Comparison of ENCODE assay signal across 28 cellular contexts in the genomic region with DNA sequence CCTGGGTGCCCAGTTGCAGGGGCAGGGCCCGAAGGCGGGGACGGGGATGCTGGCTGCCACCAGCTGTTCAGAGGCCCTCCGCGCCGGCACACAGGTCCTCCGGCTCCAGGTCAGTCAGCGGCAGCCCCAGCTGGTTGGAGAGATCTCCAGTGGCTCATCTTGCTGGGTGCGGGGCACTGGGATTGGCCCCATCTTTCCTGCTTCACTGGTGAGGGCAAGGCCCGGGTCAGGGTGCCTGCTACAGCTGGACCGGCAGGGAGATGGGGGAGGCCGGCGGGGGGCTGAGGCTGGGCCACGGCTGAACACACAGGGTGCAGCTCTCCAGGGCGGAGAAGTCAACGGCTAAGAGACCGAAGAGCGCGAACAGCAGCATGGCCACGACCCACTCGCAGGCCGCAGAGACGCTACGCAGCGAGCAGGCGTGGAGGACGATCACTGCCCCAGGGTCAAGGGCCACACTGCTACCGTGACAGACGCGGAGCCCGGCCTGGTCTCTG. TPM values are rescaled to one million over a fixed set of nuclear protein-coding genes. Genes with fewer than 3 reads are reported as not detected.
A peak's percentile ranks its signal among the peaks of the same experiment; 100 is the strongest.
DNase-seq lines count a peak whose midpoint lies in the region; ATAC-seq, FAIRE-seq and TF ChIP-seq lines count a peak whose summit lies in the region.
"Had no signal": no experiment of that assay in that cellular context is flagged by ENCODE, and none has a peak within 500 bp of the region (broad histone marks: within the 10 kb centered on the region; RNA-seq: fewer than 3 reads in every experiment).

No MANE protein-coding gene starts in this region.

- in situ Hi-C loops in HepG2 (cut with HindIII; ENCODE audit: extremely low pct_ligation_motif_present, low pct_unique_long_range_greater_than_20kb), result no loop called here

- TF ChIP-seq EP300 in SK-N-SH (IDR thresholded peaks at IDR 0.05; ENCODE audit: borderline replicate concordance in 1 of 2, low read depth in 1 of 2, low read length in 1 of 2) (no peak), HepG2 (IDR thresholded peaks at IDR 0.05; ENCODE audit: low read depth in 2 of 2, low read length in 2 of 2) (no peak), HepG2 (CRISPR knock-in tag; IDR thresholded peaks at IDR 0.05; ENCODE audit: borderline replicate concordance) (no peak)

- H3K4me3 ChIP-seq in SK-N-SH (ENCODE audit: low read depth in 2 of 2, low read length in 1 of 2) (no peak overlapping the region), HepG2 (replicated peaks in 1 of 3; ENCODE audit: insufficient read depth in 1 of 3, low read depth in 2 of 3, low read length in 3 of 3) (no peak overlapping the region), upper lobe of right lung (no peak overlapping the region)
- H3K4me3 ChIP-seq: BLaER1 treated with 17β-estradiol and CSF1 and Interleukin-3, amounts not matched to agents 10 nM and 100 nM had no signal

- H3K4me1 ChIP-seq in SK-N-SH (ENCODE audit: control insufficient read depth in 1 of 2, insufficient read depth in 2 of 2, low read depth in 1 of 2, low read length in 1 of 2) (no peaks in the 10 kb centered on the region), HepG2 (ENCODE audit: insufficient read depth, low read length) (peaks cover 14% of the 10 kb centered on the region), upper lobe of right lung (no peaks in the 10 kb centered on the region)
- H3K4me1 ChIP-seq: Caco-2 had no signal

- CTCF ChIA-PET in SK-N-SH (lab: Yijun Ruan, JAX) (interaction anchor here (0.9 to 7.7 kb wide), 3 partner anchors 10 to 21 kb away, joined by 3 to 46 read pairs (median 5); no protein-coding TSS in a partner anchor), RWPE1 (lab: Yijun Ruan, JAX) (interaction anchor here (0.5 to 1.6 kb wide), 3 partner anchors 10 to 15 kb away, joined by 3 read pairs; no protein-coding TSS in a partner anchor), HepG2 (lab: Yijun Ruan, JAX; ENCODE audit: low intra/inter-chr PET ratio, low total read pairs) (no interaction called here)

- POLR2A ChIA-PET in SK-N-SH (lab: Yijun Ruan, JAX) (interaction anchor here (1.2 to 1.7 kb wide), 2 partner anchors 9 to 95 kb away, joined by 3 to 4 read pairs; a partner anchor contains a TSS), RWPE1 (lab: Yijun Ruan, JAX; ENCODE audit: low non-redundant PET) (no interaction called here), HepG2 (lab: Yijun Ruan, JAX) (interaction anchor here (0.7 kb wide), 1 partner anchor 112 kb away, joined by 3 read pairs; no protein-coding TSS in a partner anchor)

- 87% methylated on average over 8 of the region's 31 CpGs for WGBS in SK-N-SH (ENCODE audit: low lambda C conversion rate)
- WGBS in HepG2 (ENCODE audit: low lambda C conversion rate), result 78% methylated on average over 13 of the region's 31 CpGs

- no peak for TF ChIP-seq RAD21 in SK-N-SH (IDR thresholded peaks at IDR 0.05; ENCODE audit: low read length)
- TF ChIP-seq RAD21 in HepG2 (CRISPR knock-in tag; IDR thresholded peaks at IDR 0.05), result no peak

- H3K9me3 ChIP-seq in SK-N-SH (no peaks in the 10 kb centered on the region), HepG2 (ENCODE audit: low read length) (no peaks in the 10 kb centered on the region), upper lobe of right lung (no peaks in the 10 kb centered on the region)
- H3K9me3 ChIP-seq: Caco-2 had no signal

- ATAC-seq in SK-N-SH treated with all-trans-retinoic acid at 6 μM for 48 hours (no peak; the same call in 2 of the 3 replicates), HepG2 (no peak), upper lobe of right lung (peak; percentile 24), GM21423 (IDR thresholded peaks at IDR 0.05; ENCODE audit: unreplicated experiment) (no peak), GM18907 (IDR thresholded peaks at IDR 0.05; ENCODE audit: unreplicated experiment) (no peak)

- peaks cover 7 to 15% of the 10 kb centered on the region in 2 experiments for H3K36me3 ChIP-seq in SK-N-SH (replicated peaks in 1 of 2; ENCODE audit: control insufficient read depth in 1 of 2, insufficient read depth in 2 of 2, low read length in 1 of 2)
- no peaks in the 10 kb centered on the region for H3K36me3 ChIP-seq in HepG2 (replicated peaks in 1 of 2; ENCODE audit: control insufficient read depth in 1 of 2, insufficient read depth in 2 of 2, low read length in 2 of 2)
- no peaks in the 10 kb centered on the region for H3K36me3 ChIP-seq in upper lobe of right lung

- no peaks in the 10 kb centered on the region for H3K79me2 ChIP-seq in SK-N-SH (ENCODE audit: insufficient read depth)
- H3K79me2 ChIP-seq in HepG2 (ENCODE audit: insufficient read depth, low read length), result no peaks in the 10 kb centered on the region

- no TSS peak for BruUV-seq in HepG2 (replicated peaks; lab: Mats Ljungman, UMichigan)

- FAIRE-seq in HepG2 (lab: Jason Lieb, UNC), result no peak
- FAIRE-seq: G401.6, GM12892, GM18507, HTR-8/SVneo had no signal

- no peak for TF ChIP-seq POLR2A in HepG2 (IDR thresholded peaks at IDR 0.05; ENCODE audit: insufficient read depth in 1 of 2, low read depth in 2 of 2, low read length in 2 of 2)

- no peaks in the 10 kb centered on the region for H3K9me2 ChIP-seq in SK-N-SH

- H3K27me3 ChIP-seq in SK-N-SH (ENCODE audit: insufficient read depth) (no peaks in the 10 kb centered on the region), HepG2 (ENCODE audit: control insufficient read depth in 1 of 2, insufficient read depth in 2 of 2, low read length in 2 of 2) (peaks cover 0 to 5% of the 10 kb centered on the region in 2 experiments; a peak in 1 of 5 replicates), upper lobe of right lung (no peaks in the 10 kb centered on the region)
- H3K27me3 ChIP-seq: BLaER1 treated with 17β-estradiol and CSF1 and Interleukin-3, amounts not matched to agents 10 nM and 100 nM had no signal

- DNase-seq in SK-N-SH, result peak; percentile 30
- no peak for DNase-seq in RWPE1 (ENCODE audit: low spot score)
- DNase-seq in HepG2 (ENCODE audit: low spot score), result no peak
- no peak for DNase-seq in upper lobe of right lung
- DNase-seq in T1000 (lab: John Stamatoyannopoulos, UW), result no peak
- DNase-seq: Caco-2; CD4-positive, alpha-beta memory T cell; DMS153; IMR-90; NCI-H1417; NCI-H1694 treated with DMSO at 0.1 percent for 48 hours; NCI-H2081 treated with DMSO at 0.1 percent for 48 hours; NCI-H2171 treated with DMSO at 0.1 percent for 48 hours; NCI-H524 treated with DMSO at 0.1 percent for 48 hours; OCI-M1; SHP77 had no signal

- TF ChIP-seq CTCF in SK-N-SH (IDR thresholded peaks at IDR 0.05), result no peak
- no peak for TF ChIP-seq CTCF in RWPE1 (conservative IDR thresholded peaks at IDR 0.05; ENCODE audit: low read depth)
- TF ChIP-seq CTCF in HepG2 (CRISPR knock-in tag; IDR thresholded peaks at IDR 0.05), result no peak
- TF ChIP-seq CTCF in upper lobe of right lung (IDR thresholded peaks at IDR 0.05), result no peak

- H4K20me1 ChIP-seq in SK-N-SH (ENCODE audit: insufficient read depth), result no peaks in the 10 kb centered on the region
- H4K20me1 ChIP-seq in HepG2 (ENCODE audit: insufficient read depth, low read length), result no peaks in the 10 kb centered on the region

- H2AFZ ChIP-seq in SK-N-SH (ENCODE audit: low read depth), result no peak overlapping the region
- no peak overlapping the region for H2AFZ ChIP-seq in HepG2 (ENCODE audit: low read length)

- H3K9ac ChIP-seq in SK-N-SH (no peak overlapping the region), HepG2 (ENCODE audit: insufficient read depth, low read depth, low read length) (no peak overlapping the region)

- intact Hi-C loops in HepG2 (cut with micrococcal nuclease; ENCODE audit: unreplicated experiment) (no loop called here), upper lobe of right lung (cut with DNase I) (no loop called here)

- H3K4me2 ChIP-seq in SK-N-SH, result no peak overlapping the region
- H3K4me2 ChIP-seq in HepG2 (ENCODE audit: low read depth, low read length), result no peak overlapping the region
- H3K4me2 ChIP-seq: BLaER1 treated with 17β-estradiol and CSF1 and Interleukin-3, amounts not matched to agents 10 nM and 100 nM had no signal

- no peaks in the 10 kb centered on the region for H3F3A ChIP-seq in SK-N-SH (replicated peaks; ENCODE audit: insufficient read depth)

- H3K27ac ChIP-seq in SK-N-SH (ENCODE audit: low read depth in 2 of 2, low read length in 1 of 2) (no peak overlapping the region), RWPE1 (peak overlapping the region; percentile 39; the same call in 1 of the 2 replicates), HepG2 (ENCODE audit: extremely low read length, insufficient read depth, low read length) (no peak overlapping the region), upper lobe of right lung (no peak overlapping the region)
- H3K27ac ChIP-seq: 22Rv1; BLaER1 treated with 17β-estradiol and CSF1 and Interleukin-3, amounts not matched to agents 10 nM and 100 nM had no signal

RNA-seq across cellular contexts. Expression of a gene that starts 12.5 kb away (rescaled TPM):
- polyA plus RNA-seq in SK-N-SH (2012; rRNA removed) (not detected in 2 replicates), HepG2 (2011; rRNA removed) (1.8 and 2.9 TPM in 2 replicates)
- polyA plus RNA-seq in SK-N-SH (2012; cell fraction: cytosol; rRNA removed), result not detected in 2 replicates
- polyA plus RNA-seq in SK-N-SH (2012; cell fraction: nucleus; rRNA removed), result not detected in 2 replicates
- total RNA-seq in HepG2 (2016; rRNA removed; fragmentation: Illumina TruSeq; extraction: Trizol) (0.74 and 1.3 TPM in 2 replicates), upper lobe of right lung (23.9 TPM)
- total RNA-seq in HepG2 (2016; cell fraction: cytosol; rRNA removed; fragmentation: Illumina TruSeq; extraction: Trizol; ENCODE audit: low read depth), result 0.79 and 1.0 TPM in 2 replicates
- total RNA-seq in HepG2 (2016; cell fraction: insoluble cytoplasmic fraction; rRNA removed; fragmentation: Illumina TruSeq; extraction: Trizol), result 0.70 and 1.0 TPM in 2 replicates
- 0.62 and 0.77 TPM in 2 replicates for total RNA-seq in HepG2 (2016; cell fraction: membrane; rRNA removed; fragmentation: Illumina TruSeq; extraction: Trizol)
- 0.84 and 1.5 TPM in 2 replicates for total RNA-seq in HepG2 (2016; cell fraction: nucleus; rRNA removed; fragmentation: Illumina TruSeq; extraction: Trizol)
- 2.4 and 2.5 TPM in 2 replicates for polyA plus RNA-seq in HepG2 (2011; cell fraction: cytosol; rRNA removed)
- 6.2 and 7.0 TPM in 2 replicates for polyA plus RNA-seq in HepG2 (2011; cell fraction: nucleus; rRNA removed)
- polyA plus RNA-seq in HepG2 (2012), result 3.3 and 3.4 TPM in 2 replicates
- 0.33 and 0.50 TPM in 2 replicates for polyA plus RNA-seq in HepG2 (2016; cell fraction: cytosol; fragmentation: Illumina TruSeq; extraction: Trizol; ENCODE audit: low read depth)
- polyA plus RNA-seq in HepG2 (2016; cell fraction: insoluble cytoplasmic fraction; fragmentation: Illumina TruSeq; extraction: Trizol; ENCODE audit: low read depth), result 0.37 and 0.74 TPM in 2 replicates
- 0.28 and 1.2 TPM in 2 replicates for polyA plus RNA-seq in HepG2 (2016; cell fraction: membrane; fragmentation: Illumina TruSeq; extraction: Trizol; ENCODE audit: low read depth)
- polyA plus RNA-seq in HepG2 (2016; cell fraction: nucleus; fragmentation: Illumina TruSeq; extraction: Trizol; ENCODE audit: insufficient read depth, low read depth), result 1.7 and 1.9 TPM in 2 replicates
- polyA minus RNA-seq in HepG2 (2011; rRNA and poly(A)+ RNA removed; ENCODE audit: low replicate concordance), result 5.1 TPM in 1 of 2 replicates, not detected in the other
- 1.9 and 2.7 TPM in 2 replicates for polyA minus RNA-seq in HepG2 (2011; cell fraction: cytosol; rRNA and poly(A)+ RNA removed)
- 1.4 and 1.5 TPM in 2 replicates for polyA minus RNA-seq in HepG2 (2011; cell fraction: nucleus; rRNA and poly(A)+ RNA removed)
- total RNA-seq: Daoy, IMR-90, M059J, RPMI7951 had no signal
- polyA plus RNA-seq: CD4-positive, alpha-beta memory T cell; IMR-90 had no signal

RNA-seq across cellular contexts. Expression of a gene that starts 27.0 kb away (rescaled TPM):
- 14.0 and 14.4 TPM in 2 replicates for polyA plus RNA-seq in SK-N-SH (2012; rRNA removed)
- 3.7 and 5.8 TPM in 2 replicates for polyA plus RNA-seq in SK-N-SH (2012; cell fraction: cytosol; rRNA removed)
- 79.1 and 122 TPM in 2 replicates for polyA plus RNA-seq in SK-N-SH (2012; cell fraction: nucleus; rRNA removed)
- 2.1 and 5.5 TPM in 2 replicates for total RNA-seq in HepG2 (2016; rRNA removed; fragmentation: Illumina TruSeq; extraction: Trizol)
- 1.8 and 2.2 TPM in 2 replicates for total RNA-seq in HepG2 (2016; cell fraction: cytosol; rRNA removed; fragmentation: Illumina TruSeq; extraction: Trizol; ENCODE audit: low read depth)
- 1.8 and 4.7 TPM in 2 replicates for total RNA-seq in HepG2 (2016; cell fraction: insoluble cytoplasmic fraction; rRNA removed; fragmentation: Illumina TruSeq; extraction: Trizol)
- 3.9 and 4.5 TPM in 2 replicates for total RNA-seq in HepG2 (2016; cell fraction: membrane; rRNA removed; fragmentation: Illumina TruSeq; extraction: Trizol)
- total RNA-seq in HepG2 (2016; cell fraction: nucleus; rRNA removed; fragmentation: Illumina TruSeq; extraction: Trizol), result 5.3 and 6.2 TPM in 2 replicates
- polyA plus RNA-seq in HepG2 (2011; rRNA removed), result 9.0 and 11.8 TPM in 2 replicates
- polyA plus RNA-seq in HepG2 (2011; cell fraction: cytosol; rRNA removed), result 6.6 and 8.7 TPM in 2 replicates
- polyA plus RNA-seq in HepG2 (2011; cell fraction: nucleus; rRNA removed), result 46.8 and 58.8 TPM in 2 replicates
- polyA plus RNA-seq in HepG2 (2012), result 10.0 and 13.2 TPM in 2 replicates
- 1.3 and 1.4 TPM in 2 replicates for polyA plus RNA-seq in HepG2 (2016; cell fraction: cytosol; fragmentation: Illumina TruSeq; extraction: Trizol; ENCODE audit: low read depth)
- 2.6 and 4.4 TPM in 2 replicates for polyA plus RNA-seq in HepG2 (2016; cell fraction: insoluble cytoplasmic fraction; fragmentation: Illumina TruSeq; extraction: Trizol; ENCODE audit: low read depth)
- 2.5 and 3.8 TPM in 2 replicates for polyA plus RNA-seq in HepG2 (2016; cell fraction: membrane; fragmentation: Illumina TruSeq; extraction: Trizol; ENCODE audit: low read depth)
- 14.7 and 16.2 TPM in 2 replicates for polyA plus RNA-seq in HepG2 (2016; cell fraction: nucleus; fragmentation: Illumina TruSeq; extraction: Trizol; ENCODE audit: insufficient read depth, low read depth)
- 9.0 and 17.8 TPM in 2 replicates for polyA minus RNA-seq in HepG2 (2011; rRNA and poly(A)+ RNA removed; ENCODE audit: low replicate concordance)
- 4.7 and 5.3 TPM in 2 replicates for polyA minus RNA-seq in HepG2 (2011; cell fraction: cytosol; rRNA and poly(A)+ RNA removed)
- polyA minus RNA-seq in HepG2 (2011; cell fraction: nucleus; rRNA and poly(A)+ RNA removed), result 7.0 and 12.1 TPM in 2 replicates
- total RNA-seq in upper lobe of right lung, result 11.7 TPM

RNA-seq across cellular contexts. Expression of a gene that starts 28.9 kb away (rescaled TPM):
- polyA plus RNA-seq in SK-N-SH (2012; rRNA removed), result 32.2 and 49.7 TPM in 2 replicates
- polyA plus RNA-seq in SK-N-SH (2012; cell fraction: cytosol; rRNA removed), result 23.5 and 24.1 TPM in 2 replicates
- polyA plus RNA-seq in SK-N-SH (2012; cell fraction: nucleus; rRNA removed), result 150 and 318 TPM in 2 replicates
- 0.18 TPM in 1 of 2 replicates, not detected in the other for total RNA-seq in HepG2 (2016; rRNA removed; fragmentation: Illumina TruSeq; extraction: Trizol)
- not detected in 2 replicates for total RNA-seq in HepG2 (2016; cell fraction: cytosol; rRNA removed; fragmentation: Illumina TruSeq; extraction: Trizol; ENCODE audit: low read depth)
- total RNA-seq in HepG2 (2016; cell fraction: insoluble cytoplasmic fraction; rRNA removed; fragmentation: Illumina TruSeq; extraction: Trizol), result 0.19 TPM in 1 of 2 replicates, not detected in the other
- total RNA-seq in HepG2 (2016; cell fraction: membrane; rRNA removed; fragmentation: Illumina TruSeq; extraction: Trizol), result 0.10 and 0.25 TPM in 2 replicates
- total RNA-seq in HepG2 (2016; cell fraction: nucleus; rRNA removed; fragmentation: Illumina TruSeq; extraction: Trizol), result 0.60 TPM in 1 of 2 replicates, not detected in the other
- 1.2 and 1.9 TPM in 2 replicates for polyA plus RNA-seq in HepG2 (2011; rRNA removed)
- 0.75 and 1.1 TPM in 2 replicates for polyA plus RNA-seq in HepG2 (2011; cell fraction: cytosol; rRNA removed)
- polyA plus RNA-seq in HepG2 (2011; cell fraction: nucleus; rRNA removed), result 8.1 and 12.7 TPM in 2 replicates
- 0.74 and 1.1 TPM in 2 replicates for polyA plus RNA-seq in HepG2 (2012)
- 0.14 and 0.17 TPM in 2 replicates for polyA plus RNA-seq in HepG2 (2016; cell fraction: cytosol; fragmentation: Illumina TruSeq; extraction: Trizol; ENCODE audit: low read depth)
- 0.20 and 0.44 TPM in 2 replicates for polyA plus RNA-seq in HepG2 (2016; cell fraction: insoluble cytoplasmic fraction; fragmentation: Illumina TruSeq; extraction: Trizol; ENCODE audit: low read depth)
- 0.09 and 0.25 TPM in 2 replicates for polyA plus RNA-seq in HepG2 (2016; cell fraction: membrane; fragmentation: Illumina TruSeq; extraction: Trizol; ENCODE audit: low read depth)
- 0.68 and 0.79 TPM in 2 replicates for polyA plus RNA-seq in HepG2 (2016; cell fraction: nucleus; fragmentation: Illumina TruSeq; extraction: Trizol; ENCODE audit: insufficient read depth, low read depth)
- polyA minus RNA-seq in HepG2 (2011; rRNA and poly(A)+ RNA removed; ENCODE audit: low replicate concordance), result 0.72 and 1.3 TPM in 2 replicates
- not detected in 2 replicates for polyA minus RNA-seq in HepG2 (2011; cell fraction: cytosol; rRNA and poly(A)+ RNA removed)
- 1.0 and 1.2 TPM in 2 replicates for polyA minus RNA-seq in HepG2 (2011; cell fraction: nucleus; rRNA and poly(A)+ RNA removed)
- 1.3 TPM for total RNA-seq in upper lobe of right lung
- polyA plus RNA-seq: CD4-positive, alpha-beta memory T cell had no signal

RNA-seq across cellular contexts. Expression of a gene that starts 32.8 kb away (rescaled TPM):
- 51.7 and 55.4 TPM in 2 replicates for polyA plus RNA-seq in SK-N-SH (2012; rRNA removed)
- polyA plus RNA-seq in SK-N-SH (2012; cell fraction: cytosol; rRNA removed), result 21.5 and 38.1 TPM in 2 replicates
- polyA plus RNA-seq in SK-N-SH (2012; cell fraction: nucleus; rRNA removed), result 42.7 and 50.6 TPM in 2 replicates
- total RNA-seq in HepG2 (2016; rRNA removed; fragmentation: Illumina TruSeq; extraction: Trizol), result 33.7 and 35.9 TPM in 2 replicates
- 3.9 TPM in 2 replicates for total RNA-seq in HepG2 (2016; cell fraction: cytosol; rRNA removed; fragmentation: Illumina TruSeq; extraction: Trizol; ENCODE audit: low read depth)
- 32.9 and 34.5 TPM in 2 replicates for total RNA-seq in HepG2 (2016; cell fraction: insoluble cytoplasmic fraction; rRNA removed; fragmentation: Illumina TruSeq; extraction: Trizol)
- 8.1 and 8.5 TPM in 2 replicates for total RNA-seq in HepG2 (2016; cell fraction: membrane; rRNA removed; fragmentation: Illumina TruSeq; extraction: Trizol)
- total RNA-seq in HepG2 (2016; cell fraction: nucleus; rRNA removed; fragmentation: Illumina TruSeq; extraction: Trizol), result 14.3 and 15.8 TPM in 2 replicates
- polyA plus RNA-seq in HepG2 (2011; rRNA removed), result 22.3 and 25.7 TPM in 2 replicates
- polyA plus RNA-seq in HepG2 (2011; cell fraction: cytosol; rRNA removed), result 19.2 and 35.4 TPM in 2 replicates
- 19.5 and 22.1 TPM in 2 replicates for polyA plus RNA-seq in HepG2 (2011; cell fraction: nucleus; rRNA removed)
- polyA plus RNA-seq in HepG2 (2012), result 14.9 and 21.2 TPM in 2 replicates
- 5.6 and 5.7 TPM in 2 replicates for polyA plus RNA-seq in HepG2 (2016; cell fraction: cytosol; fragmentation: Illumina TruSeq; extraction: Trizol; ENCODE audit: low read depth)
- 53.4 and 56.0 TPM in 2 replicates for polyA plus RNA-seq in HepG2 (2016; cell fraction: insoluble cytoplasmic fraction; fragmentation: Illumina TruSeq; extraction: Trizol; ENCODE audit: low read depth)
- polyA plus RNA-seq in HepG2 (2016; cell fraction: membrane; fragmentation: Illumina TruSeq; extraction: Trizol; ENCODE audit: low read depth), result 8.9 and 9.7 TPM in 2 replicates
- 26.8 and 27.6 TPM in 2 replicates for polyA plus RNA-seq in HepG2 (2016; cell fraction: nucleus; fragmentation: Illumina TruSeq; extraction: Trizol; ENCODE audit: insufficient read depth, low read depth)
- 33.2 and 42.3 TPM in 2 replicates for polyA minus RNA-seq in HepG2 (2011; rRNA and poly(A)+ RNA removed; ENCODE audit: low replicate concordance)
- polyA minus RNA-seq in HepG2 (2011; cell fraction: cytosol; rRNA and poly(A)+ RNA removed), result 15.9 and 23.8 TPM in 2 replicates
- 4.6 and 6.1 TPM in 2 replicates for polyA minus RNA-seq in HepG2 (2011; cell fraction: nucleus; rRNA and poly(A)+ RNA removed)
- 19.7 TPM for total RNA-seq in upper lobe of right lung

RNA-seq across cellular contexts. Expression of a gene that starts 41.9 kb away (rescaled TPM):
- 0.58 and 0.74 TPM in 2 replicates for polyA plus RNA-seq in SK-N-SH (2012; rRNA removed)
- polyA plus RNA-seq in SK-N-SH (2012; cell fraction: cytosol; rRNA removed), result 0.17 and 0.34 TPM in 2 replicates
- polyA plus RNA-seq in SK-N-SH (2012; cell fraction: nucleus; rRNA removed), result 5.4 and 8.8 TPM in 2 replicates
- not detected in 2 replicates for total RNA-seq in HepG2 (2016; rRNA removed; fragmentation: Illumina TruSeq; extraction: Trizol)
- total RNA-seq in HepG2 (2016; cell fraction: cytosol; rRNA removed; fragmentation: Illumina TruSeq; extraction: Trizol; ENCODE audit: low read depth), result not detected in 2 replicates
- not detected in 2 replicates for total RNA-seq in HepG2 (2016; cell fraction: insoluble cytoplasmic fraction; rRNA removed; fragmentation: Illumina TruSeq; extraction: Trizol)
- total RNA-seq in HepG2 (2016; cell fraction: membrane; rRNA removed; fragmentation: Illumina TruSeq; extraction: Trizol), result not detected in 2 replicates
- not detected in 2 replicates for total RNA-seq in HepG2 (2016; cell fraction: nucleus; rRNA removed; fragmentation: Illumina TruSeq; extraction: Trizol)
- polyA plus RNA-seq in HepG2 (2011; rRNA removed), result 0.16 and 0.21 TPM in 2 replicates
- 0.04 and 0.05 TPM in 2 replicates for polyA plus RNA-seq in HepG2 (2011; cell fraction: cytosol; rRNA removed)
- polyA plus RNA-seq in HepG2 (2011; cell fraction: nucleus; rRNA removed), result 0.43 and 1.4 TPM in 2 replicates
- 0.28 TPM in 2 replicates for polyA plus RNA-seq in HepG2 (2012)
- not detected in 2 replicates for polyA plus RNA-seq in HepG2 (2016; cell fraction: cytosol; fragmentation: Illumina TruSeq; extraction: Trizol; ENCODE audit: low read depth)
- polyA plus RNA-seq in HepG2 (2016; cell fraction: insoluble cytoplasmic fraction; fragmentation: Illumina TruSeq; extraction: Trizol; ENCODE audit: low read depth), result not detected in 2 replicates
- not detected in 2 replicates for polyA plus RNA-seq in HepG2 (2016; cell fraction: membrane; fragmentation: Illumina TruSeq; extraction: Trizol; ENCODE audit: low read depth)
- not detected in 2 replicates for polyA plus RNA-seq in HepG2 (2016; cell fraction: nucleus; fragmentation: Illumina TruSeq; extraction: Trizol; ENCODE audit: insufficient read depth, low read depth)
- 0.16 TPM in 1 of 2 replicates, not detected in the other for polyA minus RNA-seq in HepG2 (2011; rRNA and poly(A)+ RNA removed; ENCODE audit: low replicate concordance)
- polyA minus RNA-seq in HepG2 (2011; cell fraction: cytosol; rRNA and poly(A)+ RNA removed), result not detected in 2 replicates
- polyA minus RNA-seq in HepG2 (2011; cell fraction: nucleus; rRNA and poly(A)+ RNA removed), result not detected in 2 replicates
- total RNA-seq in upper lobe of right lung, result not detected
- total RNA-seq: Daoy, IMR-90, RPMI7951 had no signal
- polyA plus RNA-seq: CD4-positive, alpha-beta memory T cell had no signal
